ENCODE assay signal across 8 cellular contexts in the genomic region with DNA sequence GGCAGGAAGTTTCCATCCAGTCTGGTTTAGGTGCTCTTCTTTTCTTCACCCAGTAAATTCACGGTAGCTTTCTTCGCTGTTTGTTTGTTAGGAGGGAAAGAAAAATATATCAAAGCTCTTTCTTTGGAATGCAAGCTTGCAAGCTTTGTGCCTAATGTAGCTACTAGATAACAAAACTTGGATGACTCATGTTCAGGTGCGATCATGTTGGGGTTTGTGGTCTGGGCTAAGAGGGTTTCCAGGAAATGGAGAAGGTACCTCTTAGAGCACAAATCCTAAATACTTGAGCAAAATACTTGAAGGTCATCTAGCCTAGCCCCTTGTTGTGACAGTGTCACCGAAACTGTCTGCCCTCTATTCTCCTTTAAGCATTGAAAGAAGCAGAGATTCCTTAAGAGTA. TPM values are rescaled to one million over a fixed set of nuclear protein-coding genes. Genes with fewer than 3 reads are reported as not detected.
A peak's percentile ranks its signal among the peaks of the same experiment; 100 is the strongest.
DNase-seq lines count a peak whose midpoint lies in the region; ATAC-seq, FAIRE-seq and TF ChIP-seq lines count a peak whose summit lies in the region.

No MANE protein-coding gene starts in this region.

- CTCF ChIA-PET in RWPE1 (lab: Yijun Ruan, JAX) = interaction anchor here (0.7 kb wide), 1 partner anchor 19 kb away, joined by 3 read pairs; no protein-coding TSS in a partner anchor

- ATAC-seq in GM19395 (IDR thresholded peaks at IDR 0.05; ENCODE audit: unreplicated experiment) = peak; percentile 57

- POLR2A ChIA-PET in RWPE1 (lab: Yijun Ruan, JAX; ENCODE audit: low non-redundant PET) = no interaction called here

- no peak for FAIRE-seq in frontal cortex (lab: Jason Lieb, UNC)

- no peak overlapping the region for H3K27ac ChIP-seq in RWPE1

- no peak for TF ChIP-seq CTCF in RWPE1 (conservative IDR thresholded peaks at IDR 0.05; ENCODE audit: low read depth)

- DNase-seq in RWPE1 (ENCODE audit: low spot score) (peak; percentile 69), astrocyte of the hippocampus (ENCODE audit: low read depth, low spot score) (peak; percentile 53), ureter (ENCODE audit: low spot score) (no peak), DMS 273 treated with DMSO at 0.1 percent for 48 hours (lab: John Stamatoyannopoulos, UW) (no peak), DMS114 treated with DMSO at 0.1 percent for 48 hours (lab: John Stamatoyannopoulos, UW; ENCODE audit: unreplicated experiment) (no peak), frontal cortex (ENCODE audit: low spot score in 2 of 2) (no peak)
- peak; percentile 52 for DNase-seq in stimulated activated CD4-positive, alpha-beta T cell treated with anti-CD3 and anti-CD28 coated beads, Interleukin-15, amount 100 ng/mL, for 24 hours

RNA-seq across cellular contexts. Expression of gene SRP19, which starts 17.7 kb away (rescaled TPM):
- 33.7 TPM for total RNA-seq in ureter
- 39.1 TPM for total RNA-seq in frontal cortex

RNA-seq across cellular contexts. Expression of gene REEP5, which starts 43.3 kb away (rescaled TPM):
- total RNA-seq in ureter (110 TPM), frontal cortex (97.4 TPM)

Comparison
In these comparisons a context has a peak if more than half of its experiments do, and no peak if none do; other contexts are left out.
1. DNase-seq: peak in RWPE1 (single experiment), astrocyte of the hippocampus (single experiment) and stimulated activated CD4-positive, alpha-beta T cell treated with anti-CD3 and anti-CD28 coated beads, Interleukin-15, amount 100 ng/mL, for 24 hours (single experiment); none in ureter (single experiment), DMS 273 treated with DMSO at 0.1 percent for 48 hours (single experiment), DMS114 treated with DMSO at 0.1 percent for 48 hours (single experiment) and frontal cortex (0 of 2).